In the genomic region with DNA sequence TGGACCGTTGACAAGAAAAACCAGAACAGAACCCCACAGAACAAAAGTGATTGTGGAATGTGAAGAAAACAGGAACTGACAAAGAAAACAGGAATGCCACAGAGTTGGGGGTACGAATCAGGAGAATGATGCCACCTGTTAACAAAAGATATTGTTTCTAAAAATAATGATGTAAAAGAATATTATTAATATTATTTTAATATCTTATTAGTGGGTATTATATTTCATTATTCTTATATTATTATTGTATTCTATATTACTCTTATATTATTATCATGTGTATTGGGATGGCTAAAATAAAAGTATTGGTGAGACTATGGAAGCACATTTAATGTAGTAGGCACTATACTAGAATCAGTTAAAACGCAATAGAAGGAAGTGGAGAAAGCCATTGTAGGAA, we compare ENCODE assay signal across 10 cellular contexts.
"Had no signal": no experiment of that assay in that cellular context is flagged by ENCODE, and none has a peak within 500 bp of the region (broad histone marks: within the 10 kb centered on the region; RNA-seq: fewer than 3 reads in every experiment).

No MANE protein-coding gene starts in this region.

- H3K4me3 Mint-ChIP-seq: GM23338, H9, HFFc6 had no signal

- H3K27ac Mint-ChIP-seq: GM23338, H9, HFFc6 had no signal

- DNase-seq: GM23248, GOT3, H7, H9, HCEC 1CT, HFFc6 had no signal

- ATAC-seq: GM23338, HCT116 had no signal

- H3K9me3 Mint-ChIP-seq: GM23338, H9 had no signal

- FAIRE-seq: H1, H54 had no signal
